18 cellular contexts compared by ENCODE assay signal in genomic region chr16:57527027-57527426, GRCh38. TPM values are rescaled to one million over a fixed set of nuclear protein-coding genes. Genes with fewer than 3 reads are reported as not detected.
"Had no signal": no experiment of that assay in that cellular context is flagged by ENCODE, and none has a peak within 500 bp of the region (broad histone marks: within the 10 kb centered on the region; RNA-seq: fewer than 3 reads in every experiment).

No MANE protein-coding gene starts in this region.

- ATAC-seq: effector memory CD8-positive, alpha-beta T cell; gastrocnemius medialis; heart right ventricle; left ventricle myocardium superior; naive thymus-derived CD8-positive, alpha-beta T cell; stimulated activated naive CD8-positive, alpha-beta T cell treated with anti-CD3 and anti-CD28 coated beads, Interleukin-15, amount 100 ng/mL, for 72 hours had no signal

- H3K9me3 Mint-ChIP-seq: activated naive CD8-positive, alpha-beta T cell treated with anti-CD3 and anti-CD28 coated beads, Interleukin-2, amount 10 ng/mL, durations not matched to agents 7 days and 5 days; activated T-helper 1 cell treated with anti-CD3 and anti-CD28 coated beads, Interleukin-12 subunit alpha, Interleukin-12 subunit beta, Interleukin-2, Interleukin-4 antibody, amounts not matched to agents 30 ng/mL and 10 ng/mL and 1 ng/mL, durations not matched to agents 14 hours and 24 hours and 36 hours; effector memory CD8-positive, alpha-beta T cell; memory B cell; naive thymus-derived CD8-positive, alpha-beta T cell; stimulated activated naive CD8-positive, alpha-beta T cell treated with anti-CD3 and anti-CD28 coated beads, Interleukin-15, amount 100 ng/mL, for 72 hours had no signal

- H3K27me3 ChIP-seq: gastrocnemius medialis, upper lobe of left lung had no signal

- H3K4me3 Mint-ChIP-seq: activated naive CD8-positive, alpha-beta T cell treated with anti-CD3 and anti-CD28 coated beads, Interleukin-2, amount 10 ng/mL, durations not matched to agents 7 days and 5 days; activated T-helper 1 cell treated with anti-CD3 and anti-CD28 coated beads, Interleukin-12 subunit alpha, Interleukin-12 subunit beta, Interleukin-2, Interleukin-4 antibody, amounts not matched to agents 30 ng/mL and 10 ng/mL and 1 ng/mL, durations not matched to agents 14 hours and 24 hours and 36 hours; effector memory CD8-positive, alpha-beta T cell; memory B cell; naive thymus-derived CD8-positive, alpha-beta T cell; stimulated activated naive CD8-positive, alpha-beta T cell treated with anti-CD3 and anti-CD28 coated beads, Interleukin-15, amount 100 ng/mL, for 72 hours had no signal

- H3K4me3 ChIP-seq: gastrocnemius medialis, heart right ventricle, prostate gland, upper lobe of left lung had no signal

- H3K27ac Mint-ChIP-seq: activated naive CD8-positive, alpha-beta T cell treated with anti-CD3 and anti-CD28 coated beads, Interleukin-2, amount 10 ng/mL, durations not matched to agents 7 days and 5 days; activated T-helper 1 cell treated with anti-CD3 and anti-CD28 coated beads, Interleukin-12 subunit alpha, Interleukin-12 subunit beta, Interleukin-2, Interleukin-4 antibody, amounts not matched to agents 30 ng/mL and 10 ng/mL and 1 ng/mL, durations not matched to agents 14 hours and 24 hours and 36 hours; effector memory CD8-positive, alpha-beta T cell; memory B cell had no signal

- H3K9me3 ChIP-seq: gastrocnemius medialis, heart right ventricle, prostate gland, upper lobe of left lung had no signal

- DNase-seq: activated CD4-positive, alpha-beta T cell treated with anti-CD3 and anti-CD28 coated beads, Interleukin-2, amount 50 U/mL, for 1 hour; activated CD4-positive, CD25-positive, alpha-beta regulatory T cell; activated CD8-positive, alpha-beta memory T cell treated with anti-CD3 and anti-CD28 coated beads for 24 hours; activated naive CD8-positive, alpha-beta T cell treated with anti-CD3 and anti-CD28 coated beads, Interleukin-2, amount 10 ng/mL, durations not matched to agents 7 days and 5 days; anterior cingulate cortex; cortex of kidney; effector memory CD8-positive, alpha-beta T cell; gastrocnemius medialis; heart right ventricle; left ventricle myocardium superior; occipital lobe; stimulated activated naive CD8-positive, alpha-beta T cell treated with anti-CD3 and anti-CD28 coated beads, Interleukin-15, amount 100 ng/mL, for 72 hours; T-helper 2 cell; upper lobe of left lung had no signal

- H3K27me3 Mint-ChIP-seq: activated naive CD8-positive, alpha-beta T cell treated with anti-CD3 and anti-CD28 coated beads, Interleukin-2, amount 10 ng/mL, durations not matched to agents 7 days and 5 days; effector memory CD8-positive, alpha-beta T cell; memory B cell; naive thymus-derived CD8-positive, alpha-beta T cell; stimulated activated naive CD8-positive, alpha-beta T cell treated with anti-CD3 and anti-CD28 coated beads, Interleukin-15, amount 100 ng/mL, for 72 hours had no signal

- H3K36me3 ChIP-seq: gastrocnemius medialis, prostate gland had no signal

- H3K27ac ChIP-seq: gastrocnemius medialis, heart right ventricle, prostate gland, upper lobe of left lung had no signal

- H3K4me1 ChIP-seq: gastrocnemius medialis, prostate gland had no signal

RNA-seq across cellular contexts. Expression of gene ADGRG5, which starts 15.4 kb away (rescaled TPM):
- total RNA-seq: gastrocnemius medialis, left ventricle myocardium superior, occipital lobe had no signal
